18 cellular contexts compared by ENCODE assay signal in the genomic region with DNA sequence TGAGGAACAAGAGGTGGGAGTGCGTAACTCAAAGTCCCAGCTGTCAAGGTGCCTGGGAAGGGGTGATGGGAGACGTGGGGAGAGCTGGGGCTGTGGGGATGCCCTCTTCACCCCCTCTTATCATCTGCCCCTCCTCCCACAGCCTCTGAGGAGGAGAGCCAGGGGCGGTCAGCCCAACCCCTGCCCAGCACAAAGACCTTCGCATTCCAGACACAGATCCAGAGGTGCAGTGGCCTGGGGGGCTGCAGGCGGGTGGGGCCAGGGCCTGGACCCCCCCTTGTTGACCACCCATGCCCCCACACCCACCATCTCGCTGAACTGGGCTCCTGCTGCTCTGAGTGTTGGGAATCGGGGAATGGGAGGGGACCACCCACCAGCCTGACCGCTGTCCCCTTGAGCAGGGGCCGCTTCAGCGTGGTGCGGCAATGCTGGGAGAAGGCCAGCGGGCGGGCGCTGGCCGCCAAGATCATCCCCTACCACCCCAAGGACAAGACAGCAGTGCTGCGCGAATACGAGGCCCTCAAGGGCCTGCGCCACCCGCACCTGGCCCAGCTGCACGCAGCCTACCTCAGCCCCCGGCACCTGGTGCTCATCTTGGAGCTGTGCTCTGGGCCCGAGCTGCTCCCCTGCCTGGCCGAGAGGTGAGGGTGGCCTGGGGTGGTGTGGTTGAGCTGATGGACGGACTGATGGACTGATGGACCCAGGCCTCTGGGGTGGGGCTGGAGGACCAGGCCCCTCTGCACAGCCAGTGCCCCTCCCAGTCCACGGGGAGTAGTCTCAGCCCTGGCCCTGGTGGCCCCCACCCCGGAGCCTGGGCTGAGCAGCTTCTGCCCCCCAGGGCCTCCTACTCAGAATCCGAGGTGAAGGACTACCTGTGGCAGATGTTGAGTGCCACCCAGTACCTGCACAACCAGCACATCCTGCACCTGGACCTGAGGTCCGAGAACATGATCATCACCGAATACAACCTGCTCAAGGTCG. TPM values are rescaled to one million over a fixed set of nuclear protein-coding genes. Genes with fewer than 3 reads are reported as not detected.
A peak's percentile ranks its signal among the peaks of the same experiment; 100 is the strongest.
DNase-seq lines count a peak whose midpoint lies in the region; ATAC-seq and TF ChIP-seq lines count a peak whose summit lies in the region.
"Had no signal": no experiment of that assay in that cellular context is flagged by ENCODE, and none has a peak within 500 bp of the region (broad histone marks: within the 10 kb centered on the region; RNA-seq: fewer than 3 reads in every experiment).

No MANE protein-coding gene starts in this region.

- H2BK12ac ChIP-seq in mesenchymal stem cell (ENCODE audit: low read length in 2 of 2), result no peak overlapping the region

- TF ChIP-seq EP300 in tibial nerve (IDR thresholded peaks at IDR 0.05), result no peak

- no peaks in the 10 kb centered on the region for H4K20me1 ChIP-seq in hepatocyte (ENCODE audit: insufficient read depth, poor library complexity, severe bottlenecking)

- no peak overlapping the region for H4K8ac ChIP-seq in mesenchymal stem cell (ENCODE audit: low read length)

- WGBS in mesenchymal stem cell, result 98% methylated on average over 20 of the region's 31 CpGs
- WGBS in tibial nerve, 2 donors, result 86 to 91% methylated on average over 20 to 24 of the region's 31 CpGs
- whole genome bisulfite sequencing in hepatocyte (ENCODE audit: low lambda C conversion rate, missing lambda C conversion rate), result 96% methylated on average over 30 of the region's 31 CpGs

- H2BK5ac ChIP-seq in mesenchymal stem cell (ENCODE audit: low read depth, low read length, poor library complexity, severe bottlenecking), result no peak overlapping the region

- H4K91ac ChIP-seq in mesenchymal stem cell (ENCODE audit: low read length), result peak overlapping the region; percentile 4

- H2AFZ ChIP-seq in mesenchymal stem cell (ENCODE audit: low read depth, low read length), result no peak overlapping the region
- no peak overlapping the region for H2AFZ ChIP-seq in hepatocyte

- H3K79me1 ChIP-seq in mesenchymal stem cell (replicated peaks; ENCODE audit: low read length, poor library complexity, severe bottlenecking), result no peaks in the 10 kb centered on the region

- H2BK120ac ChIP-seq in mesenchymal stem cell (ENCODE audit: low read depth, low read length), result no peak overlapping the region

- DNase-seq in activated naive CD4-positive, alpha-beta T cell treated with anti-CD3 and anti-CD28 coated beads, Interleukin-2, amount 10 ng/mL, durations not matched to agents 7 days and 5 days, result no peak
- no peak for DNase-seq in activated naive CD4-positive, alpha-beta T cell treated with Interleukin-2 at 50 U/mL for 16 hours
- no peak for DNase-seq in activated T-helper 2 cell treated with anti-CD3 and anti-CD28 coated beads, Interferon-gamma antibody, Interleukin-2, Interleukin-4, amounts not matched to agents 10 μg/mL and 5 μg/mL and 100 μg/mL, durations not matched to agents 14 hours and 24 hours and 36 hours (ENCODE audit: low spot score)
- DNase-seq in mesenchymal stem cell (no peak), tibial nerve (ENCODE audit: low spot score in 2 of 2) (no peak), GM19240 (ENCODE audit: insufficient read length, low spot score) (no peak), hepatocyte (ENCODE audit: low spot score) (no peak)
- DNase-seq: activated B cell treated with CpG ODN at 0.5 μM for 24 hours; activated naive CD8-positive, alpha-beta T cell treated with anti-CD3 and anti-CD28 coated beads, Interleukin-2, amount 50 U/mL, for 24 hours; NCI-H1105; NCI-H774; occipital lobe; RPMI8226; stimulated activated naive CD8-positive, alpha-beta T cell treated with anti-CD3 and anti-CD28 coated beads, Interleukin-15, Interleukin-2, amounts not matched to agents 100 U/mL and 50 U/mL, for 24 hours had no signal

- H3K27me3 ChIP-seq in mesenchymal stem cell (ENCODE audit: control insufficient read depth in 1 of 2, insufficient read depth in 1 of 2, low read length in 2 of 2) (peaks cover 0 to 28% of the 10 kb centered on the region in 2 experiments), tibial nerve (no peaks in the 10 kb centered on the region), hepatocyte (no peaks in the 10 kb centered on the region)

- peaks cover 26% of the 10 kb centered on the region for H3K27me3 Mint-ChIP-seq in activated naive CD4-positive, alpha-beta T cell treated with anti-CD3 and anti-CD28 coated beads, Interleukin-2, amount 10 ng/mL, durations not matched to agents 7 days and 5 days
- peaks cover 30% of the 10 kb centered on the region for H3K27me3 Mint-ChIP-seq in activated T-helper 2 cell treated with anti-CD3 and anti-CD28 coated beads, Interferon-gamma antibody, Interleukin-2, Interleukin-4, amounts not matched to agents 10 μg/mL and 5 μg/mL and 100 μg/mL, durations not matched to agents 14 hours and 24 hours and 36 hours (ENCODE audit: low read depth)

- no peaks in the 10 kb centered on the region for H3K9me3 ChIP-seq in mesenchymal stem cell (ENCODE audit: control insufficient read depth, low read length)
- H3K9me3 ChIP-seq in tibial nerve, result no peaks in the 10 kb centered on the region
- H3K9me3 ChIP-seq in hepatocyte (ENCODE audit: low read depth), result no peaks in the 10 kb centered on the region

- H3K9me2 ChIP-seq in hepatocyte (replicated peaks; ENCODE audit: insufficient read depth), result no peaks in the 10 kb centered on the region

- no peaks in the 10 kb centered on the region for H3K9me3 Mint-ChIP-seq in activated naive CD4-positive, alpha-beta T cell treated with anti-CD3 and anti-CD28 coated beads, Interleukin-2, amount 10 ng/mL, durations not matched to agents 7 days and 5 days
- no peaks in the 10 kb centered on the region for H3K9me3 Mint-ChIP-seq in activated T-helper 2 cell treated with anti-CD3 and anti-CD28 coated beads, Interferon-gamma antibody, Interleukin-2, Interleukin-4, amounts not matched to agents 10 μg/mL and 5 μg/mL and 100 μg/mL, durations not matched to agents 14 hours and 24 hours and 36 hours
- H3K9me3 Mint-ChIP-seq: activated B cell treated with CpG ODN at 0.5 μM for 24 hours; activated naive CD8-positive, alpha-beta T cell treated with anti-CD3 and anti-CD28 coated beads, Interleukin-2, amount 50 U/mL, for 24 hours; central memory CD8-positive, alpha-beta T cell; IgD-negative memory B cell had no signal

- H3K4me3 Mint-ChIP-seq in activated naive CD4-positive, alpha-beta T cell treated with anti-CD3 and anti-CD28 coated beads, Interleukin-2, amount 10 ng/mL, durations not matched to agents 7 days and 5 days, result peak overlapping the region; percentile 28
- peak overlapping the region; percentile 8 for H3K4me3 Mint-ChIP-seq in activated T-helper 2 cell treated with anti-CD3 and anti-CD28 coated beads, Interferon-gamma antibody, Interleukin-2, Interleukin-4, amounts not matched to agents 10 μg/mL and 5 μg/mL and 100 μg/mL, durations not matched to agents 14 hours and 24 hours and 36 hours (ENCODE audit: low read depth)
- H3K4me3 Mint-ChIP-seq: activated B cell treated with CpG ODN at 0.5 μM for 24 hours; activated naive CD8-positive, alpha-beta T cell treated with anti-CD3 and anti-CD28 coated beads, Interleukin-2, amount 50 U/mL, for 24 hours; central memory CD8-positive, alpha-beta T cell had no signal

- no peak for TF ChIP-seq POLR2A in tibial nerve (IDR thresholded peaks at IDR 0.05)

- no peak overlapping the region for H3K23ac ChIP-seq in mesenchymal stem cell (ENCODE audit: low read length in 2 of 2)

- peaks cover 30% of the 10 kb centered on the region for H3K4me1 ChIP-seq in mesenchymal stem cell (ENCODE audit: control insufficient read depth, insufficient read depth, low read depth, low read length)
- H3K4me1 ChIP-seq in tibial nerve, result peaks cover 0 to 39% (median 16%) of the 10 kb centered on the region in 4 donors
- peaks cover 6% of the 10 kb centered on the region for H3K4me1 ChIP-seq in hepatocyte (ENCODE audit: insufficient read depth)

- H2AK5ac ChIP-seq in mesenchymal stem cell (ENCODE audit: low read length, severe bottlenecking), result no peak overlapping the region

- CTCF ChIA-PET in activated naive CD4-positive, alpha-beta T cell treated with anti-CD3 and anti-CD28 coated beads, Interleukin-2, amount 10 ng/mL, durations not matched to agents 7 days and 5 days (lab: Charles Lee), result interaction anchor here (1.1 kb wide), 1 partner anchor 132 kb away, joined by 3 read pairs; no protein-coding TSS in a partner anchor

- H3K36me3 Mint-ChIP-seq in activated naive CD4-positive, alpha-beta T cell treated with anti-CD3 and anti-CD28 coated beads, Interleukin-2, amount 10 ng/mL, durations not matched to agents 7 days and 5 days, result no peaks in the 10 kb centered on the region
- H3K36me3 Mint-ChIP-seq in activated T-helper 2 cell treated with anti-CD3 and anti-CD28 coated beads, Interferon-gamma antibody, Interleukin-2, Interleukin-4, amounts not matched to agents 10 μg/mL and 5 μg/mL and 100 μg/mL, durations not matched to agents 14 hours and 24 hours and 36 hours (ENCODE audit: low read depth), result no peaks in the 10 kb centered on the region
- H3K36me3 Mint-ChIP-seq: IgD-negative memory B cell had no signal

- H3K4me1 Mint-ChIP-seq in activated naive CD4-positive, alpha-beta T cell treated with anti-CD3 and anti-CD28 coated beads, Interleukin-2, amount 10 ng/mL, durations not matched to agents 7 days and 5 days, result peaks cover 13% of the 10 kb centered on the region
- peaks cover 6% of the 10 kb centered on the region for H3K4me1 Mint-ChIP-seq in activated T-helper 2 cell treated with anti-CD3 and anti-CD28 coated beads, Interferon-gamma antibody, Interleukin-2, Interleukin-4, amounts not matched to agents 10 μg/mL and 5 μg/mL and 100 μg/mL, durations not matched to agents 14 hours and 24 hours and 36 hours (ENCODE audit: low read depth)

- peak overlapping the region; percentile 13 for H2BK15ac ChIP-seq in mesenchymal stem cell (ENCODE audit: low read depth, poor library complexity, severe bottlenecking)

- intact Hi-C loops in activated T-helper 2 cell treated with anti-CD3 and anti-CD28 coated beads, Interferon-gamma antibody, Interleukin-2, Interleukin-4, amounts not matched to agents 10 μg/mL and 5 μg/mL and 100 μg/mL, durations not matched to agents 14 hours and 24 hours and 36 hours (cut with micrococcal nuclease), result no loop called here

- H3K4me3 ChIP-seq in mesenchymal stem cell (ENCODE audit: insufficient read depth in 1 of 2, low read depth in 1 of 2, low read length in 2 of 2) (no peak overlapping the region), tibial nerve (no peak overlapping the region), hepatocyte (no peak overlapping the region)

- no peak overlapping the region for H3K14ac ChIP-seq in mesenchymal stem cell (ENCODE audit: low read length in 2 of 2)

- H3K79me2 ChIP-seq in hepatocyte, result no peaks in the 10 kb centered on the region

- ATAC-seq in GM21825 (IDR thresholded peaks at IDR 0.05; ENCODE audit: unreplicated experiment), result no peak
- ATAC-seq: activated naive CD8-positive, alpha-beta T cell treated with anti-CD3 and anti-CD28 coated beads, Interleukin-2, amount 50 U/mL, for 24 hours had no signal

- H3K9ac ChIP-seq in mesenchymal stem cell (ENCODE audit: low read length), result no peak overlapping the region

- H3K4ac ChIP-seq in mesenchymal stem cell (ENCODE audit: low read depth in 1 of 2, low read length in 2 of 2), result no peak overlapping the region

- no peaks in the 10 kb centered on the region for H3K36me3 ChIP-seq in mesenchymal stem cell (ENCODE audit: control insufficient read depth in 1 of 2, insufficient read depth in 2 of 2, low read depth in 1 of 2, low read length in 2 of 2)
- no peaks in the 10 kb centered on the region for H3K36me3 ChIP-seq in tibial nerve
- no peaks in the 10 kb centered on the region for H3K36me3 ChIP-seq in hepatocyte (replicated peaks; ENCODE audit: insufficient read depth, low read depth)

- no peak overlapping the region for H3K27ac Mint-ChIP-seq in activated naive CD4-positive, alpha-beta T cell treated with anti-CD3 and anti-CD28 coated beads, Interleukin-2, amount 10 ng/mL, durations not matched to agents 7 days and 5 days
- H3K27ac Mint-ChIP-seq in activated T-helper 2 cell treated with anti-CD3 and anti-CD28 coated beads, Interferon-gamma antibody, Interleukin-2, Interleukin-4, amounts not matched to agents 10 μg/mL and 5 μg/mL and 100 μg/mL, durations not matched to agents 14 hours and 24 hours and 36 hours, result no peak overlapping the region
- H3K27ac Mint-ChIP-seq: activated B cell treated with CpG ODN at 0.5 μM for 24 hours; activated naive CD8-positive, alpha-beta T cell treated with anti-CD3 and anti-CD28 coated beads, Interleukin-2, amount 50 U/mL, for 24 hours had no signal

- H3K27ac ChIP-seq in mesenchymal stem cell (ENCODE audit: low read length, poor library complexity, severe bottlenecking) (no peak overlapping the region), tibial nerve (peak overlapping the region in 3 of 4 donors; percentile 67 to 94 (median 78)), hepatocyte (no peak overlapping the region)

- H3K4me2 ChIP-seq in mesenchymal stem cell (ENCODE audit: low read length, poor library complexity, severe bottlenecking) (no peak overlapping the region), hepatocyte (no peak overlapping the region)

- no peak for TF ChIP-seq CTCF in tibial nerve (IDR thresholded peaks at IDR 0.05)
- no peak for TF ChIP-seq CTCF in hepatocyte (IDR thresholded peaks at IDR 0.05; ENCODE audit: poor library complexity)

- H3K18ac ChIP-seq in mesenchymal stem cell (ENCODE audit: low read depth in 1 of 2, low read length in 2 of 2), result no peak overlapping the region

RNA-seq across cellular contexts. Expression of a gene that starts 29.7 kb away (rescaled TPM):
- total RNA-seq in activated T-helper 2 cell treated with anti-CD3 and anti-CD28 coated beads, Interferon-gamma antibody, Interleukin-2, Interleukin-4, amounts not matched to agents 10 μg/mL and 5 μg/mL and 100 μg/mL, durations not matched to agents 14 hours and 24 hours and 36 hours, result 58.3 and 60.5 TPM in 2 replicates
- polyA plus RNA-seq in mesenchymal stem cell (2013, experiment 1 of 2), result 16.3 TPM
- 15.1 TPM for polyA plus RNA-seq in mesenchymal stem cell (2013, experiment 2 of 2)
- total RNA-seq in tibial nerve, result 10 to 100 TPM; 19.9 to 32.8 (median 23.9) TPM
- 10.4 and 13.8 TPM in 2 replicates for total RNA-seq in hepatocyte
- polyA plus RNA-seq in hepatocyte, result 10.4 and 14.5 TPM in 2 replicates

RNA-seq across cellular contexts. Expression of a gene that starts 39.7 kb away (rescaled TPM):
- 2.3 and 2.7 TPM in 2 replicates for total RNA-seq in activated T-helper 2 cell treated with anti-CD3 and anti-CD28 coated beads, Interferon-gamma antibody, Interleukin-2, Interleukin-4, amounts not matched to agents 10 μg/mL and 5 μg/mL and 100 μg/mL, durations not matched to agents 14 hours and 24 hours and 36 hours
- 1.9 TPM for polyA plus RNA-seq in mesenchymal stem cell (2013, experiment 1 of 2)
- 1.7 TPM for polyA plus RNA-seq in mesenchymal stem cell (2013, experiment 2 of 2)
- 1 to 10 TPM in 2 of 4 donors, under 1 TPM in 1, not detected in 1; 0.63 to 4.2 (median 1.4) TPM for total RNA-seq in tibial nerve
- 2.1 and 2.4 TPM in 2 replicates for total RNA-seq in hepatocyte
- polyA plus RNA-seq in hepatocyte, result 5.7 and 7.3 TPM in 2 replicates
- total RNA-seq: activated B cell treated with CpG ODN at 0.5 μM for 24 hours, lung microvascular endothelial cell had no signal
- polyA plus RNA-seq: IgD-negative memory B cell had no signal

Comparison
In these comparisons a context has a peak if more than half of its experiments do, and no peak if none do; other contexts are left out.
1. H3K27ac ChIP-seq: peak in tibial nerve (3 of 4); none in mesenchymal stem cell (single experiment) and hepatocyte (single experiment).